11 cellular contexts compared by ENCODE assay signal in genomic region chr10:129005804-129006203, GRCh38.
"Had no signal": no experiment of that assay in that cellular context is flagged by ENCODE, and none has a peak within 500 bp of the region (broad histone marks: within the 10 kb centered on the region; RNA-seq: fewer than 3 reads in every experiment).

No MANE protein-coding gene starts in this region.

- DNase-seq: GOT3, H7, HFFc6, Karpas-422, KBM-7 had no signal

- H3K36me3 Mint-ChIP-seq: IgD-negative memory B cell had no signal

- H3K4me2 ChIP-seq: KMS-11 had no signal

- H3K4me3 Mint-ChIP-seq: HFFc6, IgD-negative memory B cell had no signal

- H3K27ac Mint-ChIP-seq: HFFc6, IgD-negative memory B cell had no signal

- H3K4me3 ChIP-seq: HAP-1 had no signal

- H3K27ac ChIP-seq: HL-60, KMS-11 had no signal

- ATAC-seq: HCT116, HepG2 had no signal

- H3K4me1 ChIP-seq: HAP-1 had no signal

- H3K27me3 Mint-ChIP-seq: IgD-negative memory B cell had no signal

- H3K36me3 ChIP-seq: HAP-1 had no signal
